Comparison of ENCODE assay signal across 8 cellular contexts in genomic region chr10:70903262-70903921, GRCh38. TPM values are rescaled to one million over a fixed set of nuclear protein-coding genes. Genes with fewer than 3 reads are reported as not detected.
DNase-seq lines count a peak whose midpoint lies in the region; TF ChIP-seq lines count a peak whose summit lies in the region.

No MANE protein-coding gene starts in this region.

- DNase-seq in NCI-H1105 treated with DMSO at 0.1 percent for 48 hours (lab: John Stamatoyannopoulos, UW): peak; percentile 30
- no peak for DNase-seq in NCI-H1105 (lab: John Stamatoyannopoulos, UW)
- peak; percentile 47 for DNase-seq in HuH-7.5 (ENCODE audit: low spot score)
- DNase-seq in epidermal melanocyte (ENCODE audit: insufficient read length, low spot score): peak; percentile 40
- DNase-seq in midbrain (lab: John Stamatoyannopoulos, UW): peak; percentile 73
- DNase-seq in ureter (ENCODE audit: low spot score): peak; percentile 71
- no peak for DNase-seq in T-helper 1 cell

- H3K4me3 ChIP-seq in WI38 (ENCODE audit: low read depth, low read length): no peak overlapping the region

- peak; percentile 97 for TF ChIP-seq CTCF in WI38 (IDR thresholded peaks at IDR 0.05; ENCODE audit: low read depth, low read length)

RNA-seq across cellular contexts. Expression of gene PCBD1, which starts 15.0 kb away (rescaled TPM):
- 154 TPM for total RNA-seq in ureter

Comparison
In these comparisons a context has a peak if more than half of its experiments do, and no peak if none do; other contexts are left out.
1. DNase-seq: peak in NCI-H1105 treated with DMSO at 0.1 percent for 48 hours (single experiment), HuH-7.5 (single experiment), epidermal melanocyte (single experiment), midbrain (single experiment) and ureter (single experiment); none in NCI-H1105 (single experiment) and T-helper 1 cell (0 of 5).